In genomic region chr13:20127563-20128458, GRCh38 we compare ENCODE assay signal across 1 cellular context.
A peak's percentile ranks its signal among the peaks of the same experiment; 100 is the strongest.
TF ChIP-seq lines count a peak whose summit lies in the region.

No MANE protein-coding gene starts in this region.

TF ChIP-seq in WTC11, 78 proteins besides CTCF, POLR2A, EP300 and RAD21 (continued from another document and continues in another):
- TF ChIP-seq ZNF532 (CRISPR knock-in tag; IDR thresholded peaks at IDR 0.05; ENCODE audit: borderline replicate concordance): no peak
- TF ChIP-seq ZNF281 (CRISPR knock-in tag; IDR thresholded peaks at IDR 0.05): 0 out of 2 replicates have a peak, but pooled peaks have one; percentile 15
- peak; percentile 51; the same call in 1 of the 2 replicates for TF ChIP-seq IRF1 (CRISPR knock-in tag; IDR thresholded peaks at IDR 0.05)
- no peak for TF ChIP-seq ZNF425 (CRISPR knock-in tag; conservative IDR thresholded peaks at IDR 0.05)
- TF ChIP-seq GRHL2 (CRISPR knock-in tag; IDR thresholded peaks at IDR 0.05; ENCODE audit: insufficient replicate concordance, severe bottlenecking): no peak
- no peak for TF ChIP-seq ZNF512 (CRISPR knock-in tag; IDR thresholded peaks at IDR 0.05; ENCODE audit: borderline replicate concordance)
- no peak for TF ChIP-seq AFF4 (CRISPR knock-in tag; IDR thresholded peaks at IDR 0.05; ENCODE audit: borderline replicate concordance)
- no peak for TF ChIP-seq KAT7 (CRISPR knock-in tag; IDR thresholded peaks at IDR 0.05; ENCODE audit: borderline replicate concordance)
- TF ChIP-seq PRDM15 (CRISPR knock-in tag; IDR thresholded peaks at IDR 0.05): no peak
- TF ChIP-seq CBFB (CRISPR knock-in tag; IDR thresholded peaks at IDR 0.05; ENCODE audit: low read depth): 0 out of 2 replicates have a peak, but pooled peaks have one; percentile 35
- peak; percentile 54 for TF ChIP-seq SP1 (CRISPR knock-in tag; conservative IDR thresholded peaks at IDR 0.05)
- TF ChIP-seq STAT6 (CRISPR knock-in tag; conservative IDR thresholded peaks at IDR 0.05; ENCODE audit: low read depth): no peak
- no peak for TF ChIP-seq ETV6 (CRISPR knock-in tag; IDR thresholded peaks at IDR 0.05)
- peak; percentile 68; the same call in 1 of the 2 replicates for TF ChIP-seq ARID4B (CRISPR knock-in tag; IDR thresholded peaks at IDR 0.05; ENCODE audit: borderline replicate concordance)
- no peak for TF ChIP-seq JAZF1 (CRISPR knock-in tag; IDR thresholded peaks at IDR 0.05)
- TF ChIP-seq NFYB (CRISPR knock-in tag; conservative IDR thresholded peaks at IDR 0.05; ENCODE audit: low read depth): no peak
- TF ChIP-seq ZNF396 (CRISPR knock-in tag; IDR thresholded peaks at IDR 0.05; ENCODE audit: borderline replicate concordance): no peak
- TF ChIP-seq NR3C1 (CRISPR knock-in tag; conservative IDR thresholded peaks at IDR 0.05; ENCODE audit: low read depth): 0 out of 2 replicates have a peak, but pooled peaks have one; percentile 70
